ENCODE assay signal across 9 cellular contexts in the genomic region with DNA sequence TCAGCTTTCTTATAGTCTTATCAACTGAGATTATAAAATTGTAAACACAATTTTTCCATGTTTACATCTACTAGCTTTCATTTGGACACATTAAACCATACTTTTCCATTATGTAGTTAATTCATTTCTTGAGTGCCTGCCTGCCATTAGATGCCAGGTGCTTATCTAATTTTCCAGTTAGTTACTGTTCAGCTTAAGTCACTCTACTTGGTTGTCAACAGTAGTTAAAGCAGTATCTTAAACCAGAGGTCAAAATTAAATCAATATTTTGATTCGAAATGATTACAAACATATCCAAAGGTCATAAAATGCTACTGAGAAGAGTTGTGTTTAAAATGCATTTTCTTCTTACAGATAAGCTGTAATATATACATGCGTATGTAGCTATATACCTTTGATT.
"Had no signal": no experiment of that assay in that cellular context is flagged by ENCODE, and none has a peak within 500 bp of the region (broad histone marks: within the 10 kb centered on the region; RNA-seq: fewer than 3 reads in every experiment).

No MANE protein-coding gene starts in this region.

- FAIRE-seq: K562 had no signal

- H3K27ac ChIP-seq: HL-60 had no signal

- H2AFZ ChIP-seq: GM23338 had no signal

- H3K4me1 ChIP-seq: HAP-1 had no signal

- H3K36me3 ChIP-seq: HAP-1 had no signal

- H3K4me2 ChIP-seq: GM23338 had no signal

- H3K9me3 ChIP-seq: HAP-1 had no signal

- H3K4me3 ChIP-seq: GM23338, HAP-1, K562 had no signal

- ATAC-seq: GM23338, HCT116, K562 had no signal

- DNase-seq: H7, HFFc6, IMR-90, KG1 had no signal
